In genomic region chr10:16367899-16368298, GRCh38 we compare ENCODE assay signal across 17 cellular contexts.
DNase-seq lines count a peak whose midpoint lies in the region; ATAC-seq and TF ChIP-seq lines count a peak whose summit lies in the region.
"Had no signal": no experiment of that assay in that cellular context is flagged by ENCODE, and none has a peak within 500 bp of the region (broad histone marks: within the 10 kb centered on the region; RNA-seq: fewer than 3 reads in every experiment).

No MANE protein-coding gene starts in this region.

- no peaks in the 10 kb centered on the region for H3F3A ChIP-seq in neural cell (ENCODE audit: insufficient read depth, low read length, poor library complexity, severe bottlenecking)

- H3K36me3 ChIP-seq in A673 (ENCODE audit: insufficient read depth, low read length, poor library complexity, severe bottlenecking) (no peaks in the 10 kb centered on the region), neural cell (ENCODE audit: insufficient read depth, low read length) (no peaks in the 10 kb centered on the region)
- H3K36me3 ChIP-seq: BLaER1 treated with 17β-estradiol and CSF1 and Interleukin-3, amounts not matched to agents 10 nM and 100 nM had no signal

- intact Hi-C loops in A673 (cut with micrococcal nuclease; ENCODE audit: unreplicated experiment), result no loop called here

- no peaks in the 10 kb centered on the region for H3K9me3 Mint-ChIP-seq in stimulated activated memory B cell treated with anti-CD40 and anti-IgM and Interleukin-4, amounts not matched to agents 10 μg/mL and 1 μg/mL and 100 μg/mL, for 72 hours
- H3K9me3 Mint-ChIP-seq: CD4-positive, alpha-beta T cell had no signal

- H3K4me2 ChIP-seq in neural cell (ENCODE audit: low read length), result peak overlapping the region; percentile 17
- H3K4me2 ChIP-seq: BLaER1 treated with 17β-estradiol and CSF1 and Interleukin-3, amounts not matched to agents 10 nM and 100 nM had no signal

- H3K4me1 ChIP-seq in A673 (ENCODE audit: insufficient read depth, low read length, poor library complexity, severe bottlenecking), result no peaks in the 10 kb centered on the region
- H3K4me1 ChIP-seq: BLaER1 treated with 17β-estradiol and CSF1 and Interleukin-3, amounts not matched to agents 10 nM and 100 nM had no signal

- TF ChIP-seq CTCF in A673 (conservative IDR thresholded peaks at IDR 0.05; ENCODE audit: low read depth, low read length) (no peak), neural cell (IDR thresholded peaks at IDR 0.05; ENCODE audit: poor library complexity, severe bottlenecking) (peak; percentile 27)

- H4K20me1 ChIP-seq in neural cell (ENCODE audit: insufficient read depth), result no peaks in the 10 kb centered on the region
- H4K20me1 ChIP-seq: BLaER1 treated with 17β-estradiol and CSF1 and Interleukin-3, amounts not matched to agents 10 nM and 100 nM had no signal

- H3K9ac ChIP-seq in neural cell (ENCODE audit: low read length), result no peak overlapping the region
- H3K9ac ChIP-seq: BLaER1 treated with 17β-estradiol and CSF1 and Interleukin-3, amounts not matched to agents 10 nM and 100 nM had no signal

- H2AFZ ChIP-seq in neural cell (ENCODE audit: low read depth, low read length), result no peak overlapping the region

- H3K79me2 ChIP-seq in neural cell (replicated peaks; ENCODE audit: insufficient read depth, low read length), result no peaks in the 10 kb centered on the region

- H3K27ac ChIP-seq in A673 (ENCODE audit: low read depth, low read length, poor library complexity, severe bottlenecking), result no peak overlapping the region
- H3K27ac ChIP-seq in neural cell (ENCODE audit: low read length), result no peak overlapping the region
- H3K27ac ChIP-seq: 22Rv1; BLaER1 treated with 17β-estradiol and CSF1 and Interleukin-3, amounts not matched to agents 10 nM and 100 nM had no signal

- H3K27me3 Mint-ChIP-seq in stimulated activated memory B cell treated with anti-CD40 and anti-IgM and Interleukin-4, amounts not matched to agents 10 μg/mL and 1 μg/mL and 100 μg/mL, for 72 hours, result peaks cover 9% of the 10 kb centered on the region

- no peaks in the 10 kb centered on the region for H3K4me1 Mint-ChIP-seq in stimulated activated memory B cell treated with anti-CD40 and anti-IgM and Interleukin-4, amounts not matched to agents 10 μg/mL and 1 μg/mL and 100 μg/mL, for 72 hours
- H3K4me1 Mint-ChIP-seq: IgD-negative memory B cell had no signal

- no peaks in the 10 kb centered on the region for H3K9me3 ChIP-seq in A673 (ENCODE audit: low read depth, low read length, poor library complexity, severe bottlenecking)
- no peaks in the 10 kb centered on the region for H3K9me3 ChIP-seq in neural cell (ENCODE audit: low read length)

- DNase-seq in NCI-H1417 (lab: John Stamatoyannopoulos, UW), result peak in 2 of 3 experiments; percentile 50 to 82
- DNase-seq in NCI-H1417 treated with DMSO at 0.1 percent for 48 hours (lab: John Stamatoyannopoulos, UW), result no peak
- peak; percentile 4 for DNase-seq in A673 (ENCODE audit: low spot score)
- peak; percentile 55 to 64 for DNase-seq in NCI-H1930 (lab: John Stamatoyannopoulos, UW)
- DNase-seq in NCI-H446 treated with DMSO at 0.1 percent for 48 hours (lab: John Stamatoyannopoulos, UW), result no peak
- no peak for DNase-seq in NCI-H1105 (lab: John Stamatoyannopoulos, UW)
- DNase-seq: AML-193; CD4-positive, alpha-beta T cell; DMS79; GOT3; H9 had no signal

- H3K27me3 ChIP-seq in A673 (replicated peaks; ENCODE audit: insufficient read depth, low read depth, low read length, poor library complexity) (peaks cover 26% of the 10 kb centered on the region), neural cell (ENCODE audit: insufficient read depth, low read depth, low read length) (no peaks in the 10 kb centered on the region)
- H3K27me3 ChIP-seq: BLaER1 treated with 17β-estradiol and CSF1 and Interleukin-3, amounts not matched to agents 10 nM and 100 nM had no signal

- CTCF ChIA-PET in A673 (lab: Charles Lee), result no interaction called here

- H3K9me2 ChIP-seq in neural cell (ENCODE audit: insufficient read depth, low read length), result no peaks in the 10 kb centered on the region

- H3K4me3 Mint-ChIP-seq in stimulated activated memory B cell treated with anti-CD40 and anti-IgM and Interleukin-4, amounts not matched to agents 10 μg/mL and 1 μg/mL and 100 μg/mL, for 72 hours, result no peak overlapping the region
- H3K4me3 Mint-ChIP-seq: CD4-positive, alpha-beta T cell; H9; IgD-negative memory B cell had no signal

- no TSS peak for BruUV-seq in A673 (replicated peaks; lab: Mats Ljungman, UMichigan)

- no peak for TF ChIP-seq RAD21 in neural cell (conservative IDR thresholded peaks at IDR 0.05)

- no peaks in the 10 kb centered on the region for H3K36me3 Mint-ChIP-seq in stimulated activated memory B cell treated with anti-CD40 and anti-IgM and Interleukin-4, amounts not matched to agents 10 μg/mL and 1 μg/mL and 100 μg/mL, for 72 hours

- H3K4me3 ChIP-seq in A673 (ENCODE audit: low read depth, low read length, poor library complexity, severe bottlenecking) (no peak overlapping the region), neural cell (ENCODE audit: low read length) (peak overlapping the region; percentile 28)
- H3K4me3 ChIP-seq: BLaER1 treated with 17β-estradiol and CSF1 and Interleukin-3, amounts not matched to agents 10 nM and 100 nM; GM12878 had no signal

- POLR2A ChIA-PET in A673 (lab: Charles Lee; ENCODE audit: low non-redundant PET), result no interaction called here

- peak; percentile 65 for TF ChIP-seq EP300 in neural cell (conservative IDR thresholded peaks at IDR 0.05; ENCODE audit: poor library complexity, severe bottlenecking)

- no peak overlapping the region for H3K27ac Mint-ChIP-seq in stimulated activated memory B cell treated with anti-CD40 and anti-IgM and Interleukin-4, amounts not matched to agents 10 μg/mL and 1 μg/mL and 100 μg/mL, for 72 hours
- H3K27ac Mint-ChIP-seq: CD4-positive, alpha-beta T cell; IgD-negative memory B cell had no signal

- ATAC-seq in stimulated activated memory B cell treated with anti-CD40 and anti-IgM and Interleukin-4, amounts not matched to agents 10 μg/mL and 1 μg/mL and 100 μg/mL, for 72 hours, result no peak
- ATAC-seq: GM12878 had no signal

TF ChIP-seq in neural cell, 6 proteins besides CTCF, POLR2A, EP300 and RAD21:
- TF ChIP-seq POLR2AphosphoS5 (IDR thresholded peaks at IDR 0.05) (no peak), REST (IDR thresholded peaks at IDR 0.05; ENCODE audit: borderline replicate concordance) (no peak), TAF1 (IDR thresholded peaks at IDR 0.05; ENCODE audit: low read depth) (no peak), EZH2 (IDR thresholded peaks at IDR 0.05; ENCODE audit: borderline replicate concordance, insufficient read depth, low read length, poor library complexity, severe bottlenecking) (no peak), SMC3 (conservative IDR thresholded peaks at IDR 0.05; ENCODE audit: poor library complexity) (no peak)

Comparison
In these comparisons a context has a peak if more than half of its experiments do, and no peak if none do; other contexts are left out.
1. DNase-seq: peak in NCI-H1417 (2 of 3), A673 (single experiment) and NCI-H1930 (2 of 2); none in NCI-H1417 treated with DMSO at 0.1 percent for 48 hours (single experiment), NCI-H446 treated with DMSO at 0.1 percent for 48 hours (single experiment) and NCI-H1105 (single experiment).